8 cellular contexts compared by ENCODE assay signal in genomic region chr7:141785711-141786552, GRCh38. TPM values are rescaled to one million over a fixed set of nuclear protein-coding genes. Genes with fewer than 3 reads are reported as not detected.
DNase-seq lines count a peak whose midpoint lies in the region; ATAC-seq and TF ChIP-seq lines count a peak whose summit lies in the region.

No MANE protein-coding gene starts in this region.

- no peaks in the 10 kb centered on the region for H3K27me3 ChIP-seq in adrenal gland
- no peaks in the 10 kb centered on the region for H3K27me3 ChIP-seq in spleen (replicated peaks in 1 of 7)

- H3K36me3 ChIP-seq in adrenal gland (replicated peaks in 1 of 2), result no peaks in the 10 kb centered on the region
- peaks cover 0 to 26% (median 10%) of the 10 kb centered on the region in 6 donors for H3K36me3 ChIP-seq in spleen

- peak; percentile 35 to 73 (median 66) for TF ChIP-seq CTCF in adrenal gland (IDR thresholded peaks at IDR 0.05)
- TF ChIP-seq CTCF in spleen (IDR thresholded peaks at IDR 0.05 in 8 of 11, conservative IDR thresholded peaks at IDR 0.05 in 3 of 11), result peak in 10 of 11 experiments; percentile 15 to 70 (median 56)

- WGBS in adrenal gland, 4 donors, result 63 to 69% (median 66%) methylated on average over 13 of the region's 13 CpGs
- WGBS in spleen, 5 donors, result 58 to 76% (median 67%) methylated on average over 13 of the region's 13 CpGs

- no peaks in the 10 kb centered on the region for H3K4me1 ChIP-seq in adrenal gland (replicated peaks in 1 of 2)
- peaks cover 0 to 9% (median 0%) of the 10 kb centered on the region in 6 donors for H3K4me1 ChIP-seq in spleen

- H3K9me3 ChIP-seq in adrenal gland (replicated peaks in 1 of 3) (no peaks in the 10 kb centered on the region), spleen (no peaks in the 10 kb centered on the region)

- intact Hi-C loops in adrenal gland (cut with DNase I), result no loop called here
- intact Hi-C loops in spleen (cut with DNase I; ENCODE audit: low total_unique reads), result no loop called here

- TF ChIP-seq POLR2A in adrenal gland (IDR thresholded peaks at IDR 0.05) (no peak), spleen (IDR thresholded peaks at IDR 0.05) (no peak)

- H3K4me3 ChIP-seq in adrenal gland (no peak overlapping the region), spleen (no peak overlapping the region)

- ATAC-seq in GM19043 (IDR thresholded peaks at IDR 0.05; ENCODE audit: low read depth, unreplicated experiment), result peak; percentile 84
- peak; percentile 77 for ATAC-seq in HG03460 (IDR thresholded peaks at IDR 0.05; ENCODE audit: unreplicated experiment)

- no peak overlapping the region for H3K27ac ChIP-seq in adrenal gland
- H3K27ac ChIP-seq in spleen, result no peak overlapping the region

- peak; percentile 37 for DNase-seq in DMS 273 treated with DMSO at 0.1 percent for 48 hours (lab: John Stamatoyannopoulos, UW)
- DNase-seq in NCI-H526 (lab: John Stamatoyannopoulos, UW), result peak; percentile 89 to 93
- peak; percentile 18 to 57 (median 30) for DNase-seq in adrenal gland
- peak; percentile 37 for DNase-seq in hepatic stellate cell (ENCODE audit: low spot score)
- no peak for DNase-seq in spleen
- DNase-seq in activated CD4-positive, CD25-positive, alpha-beta regulatory T cell treated with anti-CD3 and anti-CD28 coated beads, Interleukin-2, amount 50 U/mL, for 72 hours, result no peak

RNA-seq across cellular contexts. Expression of gene TAS2R5, which starts 4.1 kb away (rescaled TPM):
- 1 to 10 TPM in 1 of 8 donors, under 1 TPM in 5, not detected in 2; 0.43 to 4.5 (median 0.59) TPM for total RNA-seq in adrenal gland
- polyA plus RNA-seq in adrenal gland, result under 1 TPM; 0.31 to 0.47 (median 0.32) TPM
- 1 to 10 TPM; 1.7 to 5.7 (median 2.9) TPM for total RNA-seq in spleen
- 1 to 10 TPM in 1 of 3 donors, under 1 TPM in 2; 0.58 to 1.0 (median 0.63) TPM for polyA plus RNA-seq in spleen

RNA-seq across cellular contexts. Expression of gene TAS2R4, which starts 9.5 kb away (rescaled TPM):
- total RNA-seq in adrenal gland (1 to 10 TPM in 1 of 8 donors, under 1 TPM in 6, not detected in 1; 0.22 to 1.5 (median 0.41) TPM), spleen (1 to 10 TPM in 6 of 7 donors, under 1 TPM in 1; 0.94 to 4.8 (median 2.6) TPM)
- polyA plus RNA-seq in adrenal gland (under 1 TPM; 0.24 to 0.56 (median 0.31) TPM), spleen (under 1 TPM; 0.17 to 0.48 (median 0.17) TPM)

RNA-seq across cellular contexts. Expression of gene TAS2R3, which starts 22.0 kb away (rescaled TPM):
- total RNA-seq in adrenal gland (1 to 10 TPM in 3 of 8 donors, under 1 TPM in 4, not detected in 1; 0.28 to 2.6 (median 0.84) TPM), spleen (1 to 10 TPM; 1.5 to 9.3 (median 4.8) TPM)
- polyA plus RNA-seq in adrenal gland (not detected), spleen (not detected)

RNA-seq across cellular contexts. Expression of gene SSBP1, which starts 47.8 kb away (rescaled TPM):
- 100 to 1,000 TPM in 6 of 8 donors, 10 to 100 TPM in 2; 87.0 to 227 (median 119) TPM for total RNA-seq in adrenal gland
- polyA plus RNA-seq in adrenal gland, result 100 to 1,000 TPM in 2 of 3 donors, 10 to 100 TPM in 1; 91.4 to 316 (median 163) TPM
- 100 to 1,000 TPM in 2 of 7 donors, 10 to 100 TPM in 5; 69.3 to 122 (median 83.2) TPM for total RNA-seq in spleen
- polyA plus RNA-seq in spleen, result 100 to 1,000 TPM; 145 to 185 (median 166) TPM

RNA-seq across cellular contexts. Expression of gene PRSS37, which starts 55.4 kb away (rescaled TPM):
- total RNA-seq in adrenal gland (not detected), spleen (not detected)
- polyA plus RNA-seq in adrenal gland (not detected), spleen (not detected)

Comparison
In these comparisons a context has a peak if more than half of its experiments do, and no peak if none do; other contexts are left out.
1. DNase-seq: peak in DMS 273 treated with DMSO at 0.1 percent for 48 hours (single experiment), NCI-H526 (2 of 2), adrenal gland (7 of 7) and hepatic stellate cell (single experiment); none in spleen (single experiment) and activated CD4-positive, CD25-positive, alpha-beta regulatory T cell treated with anti-CD3 and anti-CD28 coated beads, Interleukin-2, amount 50 U/mL, for 72 hours (single experiment).